10 cellular contexts compared by ENCODE assay signal in the genomic region with DNA sequence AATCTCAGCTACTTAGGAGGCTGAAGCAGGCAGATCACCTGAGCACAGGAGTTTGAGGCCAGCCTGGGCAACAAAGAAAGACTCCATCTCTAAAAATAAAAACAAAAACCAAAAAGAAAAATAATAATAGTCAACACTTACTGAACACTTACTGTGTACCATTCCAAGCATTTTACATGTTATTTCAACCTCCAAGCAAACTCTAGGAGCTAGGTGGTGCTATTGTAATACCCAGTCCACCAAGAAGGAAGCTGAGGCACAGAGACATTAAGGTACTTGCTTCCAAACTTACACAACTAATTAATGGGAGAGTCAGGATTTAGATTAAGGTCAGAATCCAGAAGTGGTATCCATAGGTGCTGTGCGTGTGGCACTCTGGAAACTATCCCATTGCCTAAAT. TPM values are rescaled to one million over a fixed set of nuclear protein-coding genes. Genes with fewer than 3 reads are reported as not detected.
DNase-seq lines count a peak whose midpoint lies in the region; ATAC-seq and TF ChIP-seq lines count a peak whose summit lies in the region.
"Had no signal": no experiment of that assay in that cellular context is flagged by ENCODE, and none has a peak within 500 bp of the region (broad histone marks: within the 10 kb centered on the region; RNA-seq: fewer than 3 reads in every experiment).

No MANE protein-coding gene starts in this region.

- ATAC-seq in RWPE2 (ENCODE audit: low read depth) (peak; percentile 62; the same call in 2 of the 3 replicates), foreskin keratinocyte (no peak), GM18861 (IDR thresholded peaks at IDR 0.05; ENCODE audit: unreplicated experiment) (no peak)
- ATAC-seq in natural killer cell treated with Interleukin-12 subunit alpha and Interleukin-12 subunit beta and Interleukin-15 and Interleukin-18, amount 100 ng/mL, for 72 hours, result no peak
- ATAC-seq: stimulated activated effector memory CD8-positive, alpha-beta T cell treated with anti-CD3 and anti-CD28 coated beads, Interleukin-12 subunit alpha, Interleukin-12 subunit beta, amount 100 ng/mL, for 72 hours had no signal

- no peaks in the 10 kb centered on the region for H3K9me3 ChIP-seq in RWPE2 (ENCODE audit: severe bottlenecking)

- H3K4me3 Mint-ChIP-seq in natural killer cell treated with Interleukin-12 subunit alpha and Interleukin-12 subunit beta and Interleukin-15 and Interleukin-18, amount 100 ng/mL, for 72 hours, result no peak overlapping the region
- H3K4me3 Mint-ChIP-seq: stimulated activated effector memory CD8-positive, alpha-beta T cell treated with anti-CD3 and anti-CD28 coated beads, Interleukin-12 subunit alpha, Interleukin-12 subunit beta, amount 100 ng/mL, for 72 hours had no signal

- H3K79me2 ChIP-seq in ACC112 (ENCODE audit: control insufficient read depth, insufficient read depth, low read length, unreplicated experiment), result no peaks in the 10 kb centered on the region

- H3K9me3 Mint-ChIP-seq in natural killer cell treated with Interleukin-12 subunit alpha and Interleukin-12 subunit beta and Interleukin-15 and Interleukin-18, amount 100 ng/mL, for 72 hours, result no peaks in the 10 kb centered on the region
- H3K9me3 Mint-ChIP-seq: stimulated activated effector memory CD8-positive, alpha-beta T cell treated with anti-CD3 and anti-CD28 coated beads, Interleukin-12 subunit alpha, Interleukin-12 subunit beta, amount 100 ng/mL, for 72 hours had no signal

- H3K4me1 ChIP-seq in ACC112 (ENCODE audit: control insufficient read depth, insufficient read depth, low read length, unreplicated experiment) (peaks cover 25% of the 10 kb centered on the region), RWPE2 (ENCODE audit: insufficient read depth, poor library complexity, severe bottlenecking) (no peaks in the 10 kb centered on the region), foreskin keratinocyte (no peaks in the 10 kb centered on the region)

- TF ChIP-seq CTCF in GM12873 (IDR thresholded peaks at IDR 0.05; ENCODE audit: insufficient read depth, low read depth, low read length, missing control alignments), result peak; percentile 50
- TF ChIP-seq CTCF in RWPE2 (IDR thresholded peaks at IDR 0.05; ENCODE audit: poor library complexity, severe bottlenecking), result peak; percentile 76
- TF ChIP-seq CTCF in foreskin keratinocyte (conservative IDR thresholded peaks at IDR 0.05), result peak; percentile 81

- H3K27me3 ChIP-seq in ACC112 (ENCODE audit: insufficient read depth, low read length) (no peaks in the 10 kb centered on the region), RWPE2 (ENCODE audit: insufficient read depth, poor library complexity, severe bottlenecking) (no peaks in the 10 kb centered on the region), foreskin keratinocyte (no peaks in the 10 kb centered on the region)

- no peaks in the 10 kb centered on the region for H3K36me3 Mint-ChIP-seq in natural killer cell treated with Interleukin-12 subunit alpha and Interleukin-12 subunit beta and Interleukin-15 and Interleukin-18, amount 100 ng/mL, for 72 hours
- H3K36me3 Mint-ChIP-seq: stimulated activated effector memory CD8-positive, alpha-beta T cell treated with anti-CD3 and anti-CD28 coated beads, Interleukin-12 subunit alpha, Interleukin-12 subunit beta, amount 100 ng/mL, for 72 hours had no signal

- no peak overlapping the region for H3K4me3 ChIP-seq in ACC112 (ENCODE audit: low read depth, low read length)
- no peak overlapping the region for H3K4me3 ChIP-seq in RWPE2 (ENCODE audit: severe bottlenecking)

- no peak overlapping the region for H3K27ac Mint-ChIP-seq in natural killer cell treated with Interleukin-12 subunit alpha and Interleukin-12 subunit beta and Interleukin-15 and Interleukin-18, amount 100 ng/mL, for 72 hours
- H3K27ac Mint-ChIP-seq: stimulated activated effector memory CD8-positive, alpha-beta T cell treated with anti-CD3 and anti-CD28 coated beads, Interleukin-12 subunit alpha, Interleukin-12 subunit beta, amount 100 ng/mL, for 72 hours had no signal

- no peaks in the 10 kb centered on the region for H3K36me3 ChIP-seq in ACC112 (ENCODE audit: insufficient read depth, low read length)
- no peaks in the 10 kb centered on the region for H3K36me3 ChIP-seq in RWPE2 (ENCODE audit: low read depth)

- peaks cover 0 to 3% of the 10 kb centered on the region in 2 donors for H3K4me1 Mint-ChIP-seq in natural killer cell treated with Interleukin-12 subunit alpha and Interleukin-12 subunit beta and Interleukin-15 and Interleukin-18, amount 100 ng/mL, for 72 hours (ENCODE audit: low read depth in 2 of 2)
- H3K4me1 Mint-ChIP-seq: stimulated activated effector memory CD8-positive, alpha-beta T cell treated with anti-CD3 and anti-CD28 coated beads, Interleukin-12 subunit alpha, Interleukin-12 subunit beta, amount 100 ng/mL, for 72 hours had no signal

- peak overlapping the region; percentile 45 for H3K27ac ChIP-seq in ACC112 (ENCODE audit: low read depth, low read length)
- no peak overlapping the region for H3K27ac ChIP-seq in RWPE2 (ENCODE audit: poor library complexity, severe bottlenecking)
- H3K27ac ChIP-seq in foreskin keratinocyte, result no peak overlapping the region

- DNase-seq in RWPE2 (ENCODE audit: low spot score) (no peak), foreskin keratinocyte (peak in 1 of 2 donors; percentile 45)
- DNase-seq in natural killer cell treated with Interleukin-12 subunit alpha and Interleukin-12 subunit beta and Interleukin-15 and Interleukin-18, amount 100 ng/mL, for 72 hours (ENCODE audit: low spot score), result no peak
- DNase-seq in stimulated activated CD4-positive, alpha-beta T cell treated with anti-CD3 and anti-CD28 coated beads, Interleukin-4, amount 100 ng/mL, for 24 hours, result no peak
- no peak for DNase-seq in activated CD4-positive, alpha-beta T cell treated with anti-CD3 and anti-CD28 coated beads for 4 hours
- DNase-seq: left cardiac atrium had no signal

- H3K27me3 Mint-ChIP-seq in natural killer cell treated with Interleukin-12 subunit alpha and Interleukin-12 subunit beta and Interleukin-15 and Interleukin-18, amount 100 ng/mL, for 72 hours, result no peaks in the 10 kb centered on the region

- H2AFZ ChIP-seq in ACC112 (ENCODE audit: low read length, unreplicated experiment), result peak overlapping the region; percentile 53

RNA-seq across cellular contexts. Expression of a gene that starts 13.7 kb away (rescaled TPM):
- not detected in 2 replicates for total RNA-seq in foreskin keratinocyte
- polyA plus RNA-seq in foreskin keratinocyte, result not detected in 2 replicates
- total RNA-seq in natural killer cell treated with Interleukin-12 subunit alpha and Interleukin-12 subunit beta and Interleukin-15 and Interleukin-18, amount 100 ng/mL, for 72 hours, result not detected
- total RNA-seq: left cardiac atrium had no signal

RNA-seq across cellular contexts. Expression of a gene that starts 59.8 kb away (rescaled TPM):
- 7.4 and 8.2 TPM in 2 replicates for total RNA-seq in foreskin keratinocyte
- 12.7 and 12.8 TPM in 2 replicates for polyA plus RNA-seq in foreskin keratinocyte
- total RNA-seq in natural killer cell treated with Interleukin-12 subunit alpha and Interleukin-12 subunit beta and Interleukin-15 and Interleukin-18, amount 100 ng/mL, for 72 hours, result 10 to 100 TPM in 1 of 2 donors, 1 to 10 TPM in 1; 8.4 to 36.8 TPM
